Comparison of ENCODE assay signal across 1 cellular context in genomic region chr11:61749607-61750217, GRCh38.
TF ChIP-seq lines count a peak whose summit lies in the region.

No MANE protein-coding gene starts in this region.

TF ChIP-seq in HepG2, 621 proteins besides CTCF, POLR2A, EP300 and RAD21 (continued from another document and continues in another):
- TF ChIP-seq UBTF (CRISPR knock-in tag; IDR thresholded peaks at IDR 0.05) (no peak), LBX2 (CRISPR knock-in tag; IDR thresholded peaks at IDR 0.05; ENCODE audit: borderline replicate concordance) (no peak), GLI4 (CRISPR knock-in tag; IDR thresholded peaks at IDR 0.05; ENCODE audit: borderline replicate concordance) (no peak), TFDP1 (CRISPR knock-in tag; IDR thresholded peaks at IDR 0.05; ENCODE audit: borderline replicate concordance) (no peak), KDM3A (CRISPR knock-in tag; IDR thresholded peaks at IDR 0.05; ENCODE audit: low read depth) (peak; percentile 11; the same call in 1 of the 2 replicates), SAP130 (CRISPR knock-in tag; IDR thresholded peaks at IDR 0.05; ENCODE audit: low read depth) (no peak), TAF1 (CRISPR knock-in tag; IDR thresholded peaks at IDR 0.05) (0 out of 2 replicates have a peak, but pooled peaks have one; percentile 25), TBP (CRISPR knock-in tag; IDR thresholded peaks at IDR 0.05) (no peak), ZSCAN9 (CRISPR knock-in tag; IDR thresholded peaks at IDR 0.05; ENCODE audit: borderline replicate concordance) (no peak), PAXIP1 (CRISPR knock-in tag; conservative IDR thresholded peaks at IDR 0.05) (no peak), TRIM22 (IDR thresholded peaks at IDR 0.05) (no peak), SNAPC5 (CRISPR knock-in tag; IDR thresholded peaks at IDR 0.05; ENCODE audit: borderline replicate concordance) (0 out of 2 replicates have a peak, but pooled peaks have one; percentile 28), ARID2 (CRISPR knock-in tag; IDR thresholded peaks at IDR 0.05; ENCODE audit: borderline replicate concordance) (peak; percentile 74; the same call in 1 of the 2 replicates), ZNF724P (CRISPR knock-in tag; IDR thresholded peaks at IDR 0.05; ENCODE audit: borderline replicate concordance) (0 out of 2 replicates have a peak, but pooled peaks have one; percentile 21), ZSCAN21 (CRISPR knock-in tag; IDR thresholded peaks at IDR 0.05; ENCODE audit: borderline replicate concordance) (no peak), ZBTB40 (IDR thresholded peaks at IDR 0.05) (no peak), ZBTB40 (CRISPR knock-in tag; IDR thresholded peaks at IDR 0.05) (peak; percentile 23; the same call in 1 of the 2 replicates), NR2F6 (IDR thresholded peaks at IDR 0.05) (peak; percentile 25; the same call in 1 of the 2 replicates), NR2F6 (CRISPR knock-in tag; IDR thresholded peaks at IDR 0.05) (0 out of 2 replicates have a peak, but pooled peaks have one; percentile 34), THAP8 (CRISPR knock-in tag; IDR thresholded peaks at IDR 0.05; ENCODE audit: borderline replicate concordance) (no peak), ZSCAN12 (CRISPR knock-in tag; IDR thresholded peaks at IDR 0.05) (no peak), ZFX (CRISPR knock-in tag; IDR thresholded peaks at IDR 0.05; ENCODE audit: low read depth) (peak; percentile 50; the same call in 1 of the 2 replicates), ARNTL (CRISPR knock-in tag; IDR thresholded peaks at IDR 0.05) (no peak), CBX2 (IDR thresholded peaks at IDR 0.05; ENCODE audit: low read depth, low read length) (no peak), CBX2 (CRISPR knock-in tag; IDR thresholded peaks at IDR 0.05; ENCODE audit: low read depth) (no peak), ZFP82 (CRISPR knock-in tag; IDR thresholded peaks at IDR 0.05; ENCODE audit: borderline replicate concordance) (no peak), SIN3B (IDR thresholded peaks at IDR 0.05; ENCODE audit: low read length) (no peak), ZFY (CRISPR knock-in tag; IDR thresholded peaks at IDR 0.05) (peak; percentile 33; the same call in 1 of the 2 replicates), TOPORS (CRISPR knock-in tag; IDR thresholded peaks at IDR 0.05) (no peak), ZNF557 (CRISPR knock-in tag; IDR thresholded peaks at IDR 0.05) (no peak), PRPF4 (IDR thresholded peaks at IDR 0.05; ENCODE audit: low read depth, low read length, poor library complexity, severe bottlenecking) (peak; percentile 80), ETV6 (CRISPR knock-in tag; conservative IDR thresholded peaks at IDR 0.05) (no peak), BORCS8-MEF2B (CRISPR knock-in tag; IDR thresholded peaks at IDR 0.05) (0 out of 2 replicates have a peak, but pooled peaks have one; percentile 20), ZXDC (CRISPR knock-in tag; IDR thresholded peaks at IDR 0.05) (peak; percentile 30), ELF4 (CRISPR knock-in tag; IDR thresholded peaks at IDR 0.05; ENCODE audit: borderline replicate concordance) (no peak), ZBTB7B (CRISPR knock-in tag; IDR thresholded peaks at IDR 0.05) (0 out of 2 replicates have a peak, but pooled peaks have one; percentile 24), ZNF335 (CRISPR knock-in tag; IDR thresholded peaks at IDR 0.05) (no peak), KDM5B (CRISPR knock-in tag; IDR thresholded peaks at IDR 0.05; ENCODE audit: borderline replicate concordance) (0 out of 2 replicates have a peak, but pooled peaks have one; percentile 51)
